ENCODE assay signal across 9 cellular contexts in genomic region chr19:17402982-17403855, GRCh38. TPM values are rescaled to one million over a fixed set of nuclear protein-coding genes. Genes with fewer than 3 reads are reported as not detected.
A peak's percentile ranks its signal among the peaks of the same experiment; 100 is the strongest.
DNase-seq lines count a peak whose midpoint lies in the region; ATAC-seq, FAIRE-seq and TF ChIP-seq lines count a peak whose summit lies in the region.
"Had no signal": no experiment of that assay in that cellular context is flagged by ENCODE, and none has a peak within 500 bp of the region (broad histone marks: within the 10 kb centered on the region; RNA-seq: fewer than 3 reads in every experiment).

No MANE protein-coding gene starts in this region.

- intact Hi-C loops in ascending aorta (cut with DNase I) (no loop called here), prostate gland (cut with DNase I) (no loop called here)

- H3K27me3 Mint-ChIP-seq in mesothelial cell of epicardium (ENCODE audit: low read depth): no peaks in the 10 kb centered on the region

- DNase-seq in GM03348 (ENCODE audit: low spot score) (peak; percentile 70), RPMI8226 (peak; percentile 29), ascending aorta (ENCODE audit: low spot score in 2 of 2) (no peak), mesothelial cell of epicardium (ENCODE audit: low spot score in 2 of 2, unreplicated experiment in 2 of 2) (peak in 1 of 2 experiments; percentile 56), prostate gland (ENCODE audit: low spot score) (no peak), HTR-8/SVneo (ENCODE audit: insufficient read length, low spot score) (no peak)

- 43% methylated on average over 31 of the region's 36 CpGs for WGBS in prostate gland

- peak overlapping the region in 1 of 2 donors; percentile 22 for H3K27ac ChIP-seq in ascending aorta
- H3K27ac ChIP-seq in prostate gland: no peak overlapping the region

- H3K27me3 ChIP-seq in ascending aorta (no peaks in the 10 kb centered on the region), prostate gland (replicated peaks; ENCODE audit: insufficient read depth) (no peaks in the 10 kb centered on the region)

- peaks cover 6% of the 10 kb centered on the region for H3K36me3 Mint-ChIP-seq in mesothelial cell of epicardium

- peak overlapping the region; percentile 51 to 67 for H3K4me3 ChIP-seq in ascending aorta
- no peak overlapping the region for H3K4me3 ChIP-seq in prostate gland

- TF ChIP-seq CTCF in ascending aorta (IDR thresholded peaks at IDR 0.05) (no peak), mesothelial cell of epicardium (IDR thresholded peaks at IDR 0.05; ENCODE audit: unreplicated experiment) (no peak), prostate gland (IDR thresholded peaks at IDR 0.05) (no peak)

- H3K4me1 Mint-ChIP-seq in mesothelial cell of epicardium: peaks cover 37% of the 10 kb centered on the region

- FAIRE-seq in HTR-8/SVneo (lab: Jason Lieb, UNC): no peak

- peak overlapping the region; percentile 83 for H3K4me3 Mint-ChIP-seq in mesothelial cell of epicardium

- H3K4me1 ChIP-seq in ascending aorta (peaks cover 10 to 11% of the 10 kb centered on the region in 2 donors), prostate gland (replicated peaks) (no peaks in the 10 kb centered on the region)

- H3K36me3 ChIP-seq in ascending aorta (peaks cover 0 to 6% of the 10 kb centered on the region in 2 donors), prostate gland (no peaks in the 10 kb centered on the region)

- H3K9me3 Mint-ChIP-seq in mesothelial cell of epicardium: no peaks in the 10 kb centered on the region

- no peak for TF ChIP-seq POLR2A in prostate gland (IDR thresholded peaks at IDR 0.05)

- ATAC-seq in HG02588 (IDR thresholded peaks at IDR 0.05; ENCODE audit: unreplicated experiment) (no peak), HG03520 (IDR thresholded peaks at IDR 0.05; ENCODE audit: unreplicated experiment) (no peak)

- no peaks in the 10 kb centered on the region for H3K9me3 ChIP-seq in ascending aorta
- no peaks in the 10 kb centered on the region for H3K9me3 ChIP-seq in prostate gland

- peak overlapping the region; percentile 93 for H3K27ac Mint-ChIP-seq in mesothelial cell of epicardium

RNA-seq across cellular contexts. Expression of gene BST2, which starts 2.2 kb away (rescaled TPM):
- 151 TPM for total RNA-seq in ascending aorta
- 326 to 362 TPM (median 360 TPM) in 3 replicates for total RNA-seq in mesothelial cell of epicardium
- total RNA-seq in prostate gland: 10 to 100 TPM; 32.7 to 75.3 TPM

RNA-seq across cellular contexts. Expression of gene CCDC194, which starts 9.2 kb away (rescaled TPM):
- total RNA-seq in ascending aorta (not detected), mesothelial cell of epicardium (8.7 to 11.9 TPM (median 10.9 TPM) in 3 replicates), prostate gland (not detected)
- total RNA-seq: dermis microvascular lymphatic vessel endothelial cell had no signal

RNA-seq across cellular contexts. Expression of gene MVB12A, which starts 16.6 kb away (rescaled TPM):
- total RNA-seq in ascending aorta (49.6 TPM), mesothelial cell of epicardium (53.5 to 57.2 TPM (median 54.5 TPM) in 3 replicates), prostate gland (10 to 100 TPM; 71.2 to 75.7 TPM)

RNA-seq across cellular contexts. Expression of gene PLVAP, which starts 26.1 kb away (rescaled TPM):
- total RNA-seq in ascending aorta (378 TPM), mesothelial cell of epicardium (0.93 to 1.1 TPM (median 0.94 TPM) in 3 replicates), prostate gland (10 to 100 TPM; 33.5 to 35.4 TPM)

RNA-seq across cellular contexts. Expression of gene TMEM221, which starts 45.2 kb away (rescaled TPM):
- total RNA-seq in ascending aorta: not detected
- 4.8 to 6.0 TPM (median 5.1 TPM) in 3 replicates for total RNA-seq in mesothelial cell of epicardium
- 1 to 10 TPM; 1.4 to 1.7 TPM for total RNA-seq in prostate gland
- total RNA-seq: dermis microvascular lymphatic vessel endothelial cell had no signal

Comparison
In these comparisons a context has a peak if more than half of its experiments do, and no peak if none do; other contexts are left out.
1. DNase-seq: peak in GM03348 (single experiment) and RPMI8226 (single experiment); none in ascending aorta (0 of 2), prostate gland (single experiment) and HTR-8/SVneo (single experiment).
2. H3K4me3 ChIP-seq: peak in ascending aorta (2 of 2); none in prostate gland (0 of 2).